22 cellular contexts compared by ENCODE assay signal in genomic region chr9:33861917-33862453, GRCh38. TPM values are rescaled to one million over a fixed set of nuclear protein-coding genes. Genes with fewer than 3 reads are reported as not detected.
DNase-seq lines count a peak whose midpoint lies in the region; ATAC-seq, FAIRE-seq and TF ChIP-seq lines count a peak whose summit lies in the region.
"Had no signal": no experiment of that assay in that cellular context is flagged by ENCODE, and none has a peak within 500 bp of the region (broad histone marks: within the 10 kb centered on the region; RNA-seq: fewer than 3 reads in every experiment).

No MANE protein-coding gene starts in this region.

- H3K4me1 Mint-ChIP-seq in mesothelial cell of epicardium: peaks cover 10% of the 10 kb centered on the region

- no peak overlapping the region for H3K4me3 ChIP-seq in transverse colon
- H3K4me3 ChIP-seq: K562, PC-9 had no signal

- ATAC-seq in HG03097 (IDR thresholded peaks at IDR 0.05; ENCODE audit: low FRiP score, unreplicated experiment): no peak
- ATAC-seq: K562 had no signal

- H3K4me3 Mint-ChIP-seq in mesothelial cell of epicardium: no peak overlapping the region
- H3K4me3 Mint-ChIP-seq: HFFc6 had no signal

- H3K27me3 Mint-ChIP-seq in mesothelial cell of epicardium (ENCODE audit: low read depth): no peaks in the 10 kb centered on the region

- no peak for TF ChIP-seq POLR2A in transverse colon (IDR thresholded peaks at IDR 0.05)

- 50 to 81% methylated on average over 8 to 10 of the region's 10 CpGs for WGBS in transverse colon (ENCODE audit: low coverage in 1 of 2), 2 donors

- H3K27ac ChIP-seq in VCaP (peak overlapping the region; percentile 2; the same call in 1 of the 2 replicates), transverse colon (peak overlapping the region; percentile 42 to 52 (median 44))
- H3K27ac ChIP-seq: C4-2B, PC-9, RWPE1 had no signal

- H3K36me3 ChIP-seq in transverse colon: no peaks in the 10 kb centered on the region

- H3K4me1 ChIP-seq in transverse colon: peaks cover 3 to 33% (median 17%) of the 10 kb centered on the region in 4 donors

- no peaks in the 10 kb centered on the region for H3K9me3 ChIP-seq in transverse colon

- DNase-seq in LoVo (ENCODE audit: low spot score): peak; percentile 4
- DNase-seq in mesothelial cell of epicardium (ENCODE audit: low spot score in 2 of 2, unreplicated experiment in 2 of 2): no peak
- DNase-seq in transverse colon: peak; percentile 68
- no peak for DNase-seq in activated CD4-positive, CD25-positive, alpha-beta regulatory T cell treated with anti-CD3 and anti-CD28 coated beads, Interleukin-2, amount 50 U/mL, for 72 hours
- no peak for DNase-seq in GM19239 (ENCODE audit: insufficient read length, low spot score)
- DNase-seq: ACHN, AML-193, H7, HFFc6, NCI-H1105 treated with DMSO at 0.1 percent for 48 hours, NCI-H187, NCI-H2107, NCI-H510A, NCI-H82, PC-9, SIG-M5 had no signal

- peaks cover 2% of the 10 kb centered on the region for H3K9me3 Mint-ChIP-seq in mesothelial cell of epicardium
- H3K9me3 Mint-ChIP-seq: HFFc6 had no signal

- TF ChIP-seq EP300 in transverse colon (IDR thresholded peaks at IDR 0.05; ENCODE audit: low read depth): no peak

- no peaks in the 10 kb centered on the region for H3K27me3 ChIP-seq in transverse colon

- intact Hi-C loops in transverse colon (cut with DNase I; ENCODE audit: low total_unique reads): no loop called here

- TF ChIP-seq CTCF in VCaP (conservative IDR thresholded peaks at IDR 0.05) (no peak), mesothelial cell of epicardium (IDR thresholded peaks at IDR 0.05; ENCODE audit: unreplicated experiment) (no peak), transverse colon (IDR thresholded peaks at IDR 0.05) (no peak)

- FAIRE-seq in GM19239 (lab: Jason Lieb, UNC): no peak
- FAIRE-seq: D721Med, K562 had no signal

- in situ Hi-C loops in transverse colon (cut with MboI; ENCODE audit: low pct_ligation_motif_present in 1 of 4, low pct_unique_long_range_greater_than_20kb in 1 of 4, low sequenced_read_pairs in 3 of 4): no loop called here

- H3K36me3 Mint-ChIP-seq in mesothelial cell of epicardium: peaks cover 13% of the 10 kb centered on the region

- H3K27ac Mint-ChIP-seq in mesothelial cell of epicardium: peak overlapping the region; percentile 5
- H3K27ac Mint-ChIP-seq: HFFc6 had no signal

RNA-seq across cellular contexts. Expression of gene UBE2R2, which starts 45.0 kb away (rescaled TPM):
- 59.3 to 59.9 TPM (median 59.9 TPM) in 3 replicates for total RNA-seq in mesothelial cell of epicardium
- 10 to 100 TPM; 13.9 to 30.8 (median 22.9) TPM for total RNA-seq in transverse colon

Comparison
In these comparisons a context has a peak if more than half of its experiments do, and no peak if none do; other contexts are left out.
1. DNase-seq: peak in LoVo (single experiment) and transverse colon (single experiment); none in mesothelial cell of epicardium (0 of 2), activated CD4-positive, CD25-positive, alpha-beta regulatory T cell treated with anti-CD3 and anti-CD28 coated beads, Interleukin-2, amount 50 U/mL, for 72 hours (single experiment) and GM19239 (single experiment).